Comparison of ENCODE assay signal across 4 cellular contexts in the genomic region with DNA sequence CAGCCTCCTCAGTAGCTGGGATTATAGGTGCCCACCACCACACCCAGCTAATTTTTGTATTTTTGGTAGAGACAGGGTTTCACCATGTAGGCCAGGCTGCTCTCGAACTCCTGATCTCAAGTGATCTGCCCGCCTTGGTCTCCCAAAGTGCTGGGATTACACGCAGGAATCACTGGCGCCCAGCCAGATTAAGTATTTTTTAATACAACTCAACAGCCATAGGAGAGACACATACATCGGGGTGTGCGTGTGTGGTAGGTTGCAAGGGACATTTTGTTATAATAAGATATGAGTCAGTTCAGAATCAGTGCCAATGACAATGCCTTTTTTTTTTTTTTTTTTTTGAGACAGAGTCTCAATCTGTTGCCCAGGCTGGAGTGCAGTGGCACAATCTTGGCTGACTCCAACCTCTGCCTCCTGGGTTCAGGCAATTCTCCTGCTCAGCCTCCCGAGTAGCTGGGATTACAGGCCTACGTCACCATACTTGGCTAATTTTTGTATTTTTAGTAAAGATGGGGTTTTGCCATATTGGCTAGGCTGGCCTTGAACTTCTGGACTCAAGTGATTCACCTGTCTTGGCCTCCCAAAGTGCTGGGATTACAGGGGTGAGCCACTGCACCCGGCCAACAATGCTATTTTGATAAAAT. TPM values are rescaled to one million over a fixed set of nuclear protein-coding genes. Genes with fewer than 3 reads are reported as not detected.
"Had no signal": no experiment of that assay in that cellular context is flagged by ENCODE, and none has a peak within 500 bp of the region (broad histone marks: within the 10 kb centered on the region; RNA-seq: fewer than 3 reads in every experiment).

No MANE protein-coding gene starts in this region.

RNA-seq across cellular contexts. Expression of a gene that starts 38.3 kb away (rescaled TPM):
- total RNA-seq: occipital lobe, osteoblast had no signal
- polyA plus RNA-seq: neural cell, smooth muscle cell had no signal
